Comparison of ENCODE assay signal across 8 cellular contexts in the genomic region with DNA sequence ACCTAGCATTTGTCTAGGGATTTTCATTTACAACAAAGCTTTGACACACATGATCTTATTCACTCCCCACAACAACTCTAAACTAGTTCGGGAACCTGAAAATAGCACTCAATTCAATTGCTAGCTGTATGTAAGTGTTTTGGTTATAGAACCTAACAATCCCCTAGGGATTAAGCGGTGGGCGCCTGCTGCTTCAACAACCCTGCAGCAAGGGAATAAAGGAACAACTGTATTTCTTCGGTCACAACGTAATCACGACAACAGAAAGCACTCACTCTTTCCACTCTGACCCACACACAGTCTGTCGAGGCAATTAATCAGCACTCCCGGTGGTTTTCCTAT.
DNase-seq lines count a peak whose midpoint lies in the region; ATAC-seq and TF ChIP-seq lines count a peak whose summit lies in the region.

No MANE protein-coding gene starts in this region.

- TF ChIP-seq CTCF in astrocyte of the cerebellum (IDR thresholded peaks at IDR 0.05; ENCODE audit: low read depth, low read length, missing control alignments): no peak

- H3K36me3 ChIP-seq in mucosa of stomach (ENCODE audit: control insufficient read depth, insufficient read depth, low read length): no peaks in the 10 kb centered on the region

- peak overlapping the region; percentile 66 for H3K4me3 ChIP-seq in astrocyte of the cerebellum (ENCODE audit: low read depth, low read length)
- peak overlapping the region; percentile 25 for H3K4me3 ChIP-seq in mucosa of stomach (ENCODE audit: low read length)

- DNase-seq in astrocyte of the cerebellum (ENCODE audit: low read depth): no peak
- no peak for DNase-seq in stimulated activated CD4-positive, alpha-beta T cell treated with anti-CD3 and anti-CD28 coated beads, Interleukin-15, amount 100 ng/mL, for 24 hours
- DNase-seq in central memory CD4-positive, alpha-beta T cell: no peak
- DNase-seq in cortex of kidney (lab: John Stamatoyannopoulos, UW): no peak
- DNase-seq in stimulated activated CD4-positive, alpha-beta T cell treated with anti-CD3 and anti-CD28 coated beads, Interleukin-12 subunit alpha, Interleukin-12 subunit beta, amount 100 ng/mL, for 4 hours: no peak

- H3K4me1 ChIP-seq in mucosa of stomach (ENCODE audit: control insufficient read depth, insufficient read depth, low read length): peaks cover 3% of the 10 kb centered on the region

- H3K27me3 ChIP-seq in mucosa of stomach (ENCODE audit: control insufficient read depth, insufficient read depth, low read length): no peaks in the 10 kb centered on the region

- in situ Hi-C loops in astrocyte of the cerebellum (cut with HindIII; ENCODE audit: low sequenced_read_pairs): no loop called here

- ATAC-seq in GM18499 (IDR thresholded peaks at IDR 0.05; ENCODE audit: insufficient read depth, unreplicated experiment) (peak; percentile 7), HG02840 (IDR thresholded peaks at IDR 0.05; ENCODE audit: low FRiP score, unreplicated experiment) (peak; percentile 1)

- H3K9ac ChIP-seq in mucosa of stomach (ENCODE audit: low read length): peak overlapping the region; percentile 76

- H3K9me3 ChIP-seq in mucosa of stomach (ENCODE audit: control insufficient read depth, low read length): no peaks in the 10 kb centered on the region
